ENCODE assay signal across 1 cellular context in genomic region chr7:28037220-28038010, GRCh38.
TF ChIP-seq lines count a peak whose summit lies in the region.

No MANE protein-coding gene starts in this region.

TF ChIP-seq in HCT116, 20 proteins besides CTCF, POLR2A, EP300 and RAD21 (continued from another document):
- TF ChIP-seq SP1 (IDR thresholded peaks at IDR 0.05; ENCODE audit: low read depth) (peak; percentile 93), EZH2phosphoT487 (IDR thresholded peaks at IDR 0.05; ENCODE audit: borderline replicate concordance) (no peak), ZNF274 (IDR thresholded peaks at IDR 0.05; ENCODE audit: low read depth, low read length) (no peak)
